ENCODE assay signal across 15 cellular contexts in genomic region chr1:211644653-211645052, GRCh38. TPM values are rescaled to one million over a fixed set of nuclear protein-coding genes. Genes with fewer than 3 reads are reported as not detected.
DNase-seq lines count a peak whose midpoint lies in the region; ATAC-seq and TF ChIP-seq lines count a peak whose summit lies in the region.
"Had no signal": no experiment of that assay in that cellular context is flagged by ENCODE, and none has a peak within 500 bp of the region (broad histone marks: within the 10 kb centered on the region; RNA-seq: fewer than 3 reads in every experiment).

No MANE protein-coding gene starts in this region.

- peak overlapping the region; percentile 81 for H3K27ac ChIP-seq in Panc1 (ENCODE audit: low read length)
- H3K27ac ChIP-seq in ascending aorta, result peak overlapping the region; percentile 19 to 78
- H3K27ac ChIP-seq in thoracic aorta, result peak overlapping the region; percentile 46 to 83

- CTCF ChIA-PET in Panc1 (lab: Charles Lee), result no interaction called here

- H3K4me1 ChIP-seq in Panc1 (ENCODE audit: control insufficient read depth, insufficient read depth, low read length) (peaks cover 47% of the 10 kb centered on the region), ascending aorta (peaks cover 5 to 20% of the 10 kb centered on the region in 2 donors), thoracic aorta (ENCODE audit: control insufficient read depth in 1 of 2, low read depth in 2 of 2) (peaks cover 17 to 35% of the 10 kb centered on the region in 2 donors), mucosa of descending colon (ENCODE audit: low read depth) (peaks cover 33% of the 10 kb centered on the region)

- TF ChIP-seq CTCF in Panc1 (IDR thresholded peaks at IDR 0.05), result no peak
- TF ChIP-seq CTCF in ascending aorta (IDR thresholded peaks at IDR 0.05), result no peak
- no peak for TF ChIP-seq CTCF in thoracic aorta (IDR thresholded peaks at IDR 0.05)
- TF ChIP-seq CTCF in mucosa of descending colon (IDR thresholded peaks at IDR 0.05), result no peak

- POLR2A ChIA-PET in Panc1 (lab: Charles Lee), result no interaction called here

- H3K27me3 ChIP-seq in Panc1 (ENCODE audit: control insufficient read depth, insufficient read depth, low read length) (no peaks in the 10 kb centered on the region), ascending aorta (no peaks in the 10 kb centered on the region), thoracic aorta (replicated peaks; ENCODE audit: insufficient read depth) (no peaks in the 10 kb centered on the region)

- BruUV-seq in Panc1 (replicated peaks; lab: Mats Ljungman, UMichigan), result no TSS peak

- intact Hi-C loops in Panc1 (cut with micrococcal nuclease; ENCODE audit: unreplicated experiment) (no loop called here), ascending aorta (cut with DNase I) (loop anchor here (1.0 to 10.0 kb wide), 3 partner anchors 65 to 390 kb away; partner anchors contain the start of genes RCOR3 and SLC30A1), mucosa of descending colon (cut with DNase I, micrococcal nuclease) (loop anchor here in 1 of 2 donors (10.0 kb wide), 1 partner anchor 70 kb away; the partner anchor contains the start of gene SLC30A1)

- no peaks in the 10 kb centered on the region for H3K36me3 ChIP-seq in Panc1 (ENCODE audit: control insufficient read depth, insufficient read depth, low read length)
- H3K36me3 ChIP-seq in ascending aorta, result no peaks in the 10 kb centered on the region
- no peaks in the 10 kb centered on the region for H3K36me3 ChIP-seq in thoracic aorta
- H3K36me3 ChIP-seq in mucosa of descending colon (ENCODE audit: low read depth), result no peaks in the 10 kb centered on the region

- H3K4me3 ChIP-seq in Panc1 (ENCODE audit: low read depth in 2 of 2, low read length in 2 of 2) (no peak overlapping the region), ascending aorta (no peak overlapping the region), thoracic aorta (no peak overlapping the region), mucosa of descending colon (no peak overlapping the region)

- in situ Hi-C loops in Panc1 (cut with HindIII; ENCODE audit: low pct_unique_long_range_greater_than_20kb, low sequenced_read_pairs), result no loop called here

- DNase-seq in Panc1 (ENCODE audit: low read depth, low spot score), result no peak
- DNase-seq in ascending aorta (ENCODE audit: low spot score in 2 of 2), result no peak
- peak; percentile 51 for DNase-seq in left lobe of liver (ENCODE audit: low spot score)
- no peak for DNase-seq in thoracic aorta (ENCODE audit: low spot score)
- DNase-seq in mucosa of descending colon, result no peak
- no peak for DNase-seq in kidney tubule cell (ENCODE audit: low spot score)
- DNase-seq: CD8-positive, alpha-beta T cell; COR-L47; DMS79 treated with DMSO at 0.1 percent for 48 hours; EL; HCEC 1CT; HFFc6 had no signal

- H3K9me3 ChIP-seq in Panc1 (ENCODE audit: control insufficient read depth, insufficient read depth, low read depth, low read length) (no peaks in the 10 kb centered on the region), ascending aorta (no peaks in the 10 kb centered on the region), thoracic aorta (no peaks in the 10 kb centered on the region), mucosa of descending colon (no peaks in the 10 kb centered on the region)

- ATAC-seq in Panc1, result no peak
- ATAC-seq in left lobe of liver, result peak; percentile 24
- no peak for ATAC-seq in thoracic aorta (ENCODE audit: insufficient number of reproducible peaks, low FRiP score, low read depth)
- no peak for ATAC-seq in mucosa of descending colon
- ATAC-seq in HG03097 (IDR thresholded peaks at IDR 0.05; ENCODE audit: low FRiP score, unreplicated experiment), result no peak
- ATAC-seq: CD8-positive, alpha-beta T cell had no signal

RNA-seq across cellular contexts. Expression of gene NEK2, which starts 30.8 kb away (rescaled TPM):
- total RNA-seq in Panc1 (2021; ENCODE audit: unreplicated experiment), result 34.4 TPM
- polyA plus RNA-seq in Panc1 (2012; ENCODE audit: insufficient read length), result 11.0 TPM
- not detected for total RNA-seq in ascending aorta
- 0.13 TPM for total RNA-seq in left lobe of liver
- under 1 TPM in 1 of 2 donors, not detected in 1; 0.35 TPM for total RNA-seq in thoracic aorta
- total RNA-seq in mucosa of descending colon, result 10 to 100 TPM in 1 of 3 donors, 1 to 10 TPM in 2; 1.2 to 12.7 (median 2.5) TPM
- polyA plus RNA-seq: CD14-positive monocyte, IgD-negative memory B cell had no signal
